Comparison of ENCODE assay signal across 9 cellular contexts in the genomic region with DNA sequence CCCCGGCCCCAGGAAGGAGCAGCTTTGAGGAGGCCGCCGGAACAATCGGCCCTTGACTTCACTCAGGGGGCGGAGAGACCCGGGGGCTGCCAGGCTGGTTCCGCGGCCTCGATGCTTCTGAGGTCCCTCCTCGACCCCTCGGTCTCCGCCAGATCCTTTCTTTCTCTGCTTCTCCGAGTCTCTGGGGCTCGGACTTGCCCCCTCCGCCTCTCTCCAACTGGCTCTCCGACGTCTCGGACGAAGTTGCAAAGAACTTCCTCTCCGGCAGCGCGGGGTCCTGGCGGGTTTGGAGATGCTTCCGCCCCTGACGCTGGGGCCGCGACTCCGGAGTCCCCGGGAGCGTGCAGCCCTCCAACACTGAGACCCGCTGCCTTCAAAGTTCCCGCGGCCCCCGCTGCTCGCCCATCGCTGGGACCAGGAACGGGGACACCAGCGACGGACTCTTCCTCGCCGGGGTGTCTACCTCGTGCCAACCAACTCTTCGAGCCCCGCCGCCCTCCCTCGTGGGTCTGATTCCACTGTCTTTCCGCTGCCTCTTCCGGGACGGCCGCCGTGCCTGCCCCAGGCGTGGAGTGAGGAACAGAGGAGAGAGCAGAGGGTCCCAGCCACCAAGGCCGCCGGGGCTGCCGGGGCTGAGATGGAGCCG. TPM values are rescaled to one million over a fixed set of nuclear protein-coding genes. Genes with fewer than 3 reads are reported as not detected.
A peak's percentile ranks its signal among the peaks of the same experiment; 100 is the strongest.
DNase-seq lines count a peak whose midpoint lies in the region; ATAC-seq and TF ChIP-seq lines count a peak whose summit lies in the region.
"Had no signal": no experiment of that assay in that cellular context is flagged by ENCODE, and none has a peak within 500 bp of the region (broad histone marks: within the 10 kb centered on the region; RNA-seq: fewer than 3 reads in every experiment).

No MANE protein-coding gene starts in this region.

- H3K4me1 ChIP-seq in testis (peaks cover 14% of the 10 kb centered on the region), sigmoid colon (peaks cover 0 to 50% (median 47%) of the 10 kb centered on the region in 4 donors)

- no peaks in the 10 kb centered on the region for H3K9me3 ChIP-seq in testis
- no peaks in the 10 kb centered on the region for H3K9me3 ChIP-seq in sigmoid colon

- H3K36me3 ChIP-seq in testis (ENCODE audit: low read depth, missing control alignments) (no peaks in the 10 kb centered on the region), sigmoid colon (no peaks in the 10 kb centered on the region)

- no peak for ATAC-seq in activated T-cell treated with anti-CD3 and anti-CD28 coated beads, Interleukin-2, amount 50 U/mL, for 4 hours

- H3K27me3 ChIP-seq in testis (no peaks in the 10 kb centered on the region), sigmoid colon (peaks cover 77 to 100% (median 89%) of the 10 kb centered on the region in 3 donors)

- no peak for TF ChIP-seq POLR2A in testis (IDR thresholded peaks at IDR 0.05)
- TF ChIP-seq POLR2A in sigmoid colon (IDR thresholded peaks at IDR 0.05) = no peak

- no peaks in the 10 kb centered on the region for H3K36me3 Mint-ChIP-seq in activated T-cell treated with anti-CD3 and anti-CD28 coated beads, Interleukin-2, amount 50 U/mL, for 4 hours (ENCODE audit: insufficient read depth)

- intact Hi-C loops in testis (cut with DNase I; ENCODE audit: low total_unique reads) = no loop called here
- intact Hi-C loops in sigmoid colon (cut with DNase I) = no loop called here

- H3K4me3 ChIP-seq in fibroblast of the aortic adventitia (ENCODE audit: low read depth, low read length) (peak overlapping the region; percentile 31), testis (peak overlapping the region; percentile 27 to 31), sigmoid colon (peak overlapping the region in 2 of 4 donors; percentile 23 to 27)

- TF ChIP-seq CTCF in fibroblast of the aortic adventitia (IDR thresholded peaks at IDR 0.05; ENCODE audit: insufficient read depth, low read length) = no peak
- no peak for TF ChIP-seq CTCF in testis (IDR thresholded peaks at IDR 0.05)
- TF ChIP-seq CTCF in sigmoid colon (IDR thresholded peaks at IDR 0.05) = no peak

- DNase-seq in activated T-cell treated with anti-CD3 and anti-CD28 coated beads, Interleukin-2, amount 50 U/mL, for 4 hours = no peak
- DNase-seq in activated T-cell treated with anti-CD3 and anti-CD28 coated beads, Interleukin-2, amount 50 U/mL, for 48 hours = no peak
- DNase-seq in NCI-H345 treated with DMSO at 0.1 percent for 48 hours (lab: John Stamatoyannopoulos, UW; ENCODE audit: unreplicated experiment) (peak; percentile 14), fibroblast of the aortic adventitia (ENCODE audit: low read depth) (no peak), testis (peak; percentile 16), sigmoid colon (no peak), NCI-H1105 treated with DMSO at 0.1 percent for 48 hours (lab: John Stamatoyannopoulos, UW) (no peak), NCI-H510A (lab: John Stamatoyannopoulos, UW) (no peak)

- H3K27ac ChIP-seq in testis = no peak overlapping the region
- no peak overlapping the region for H3K27ac ChIP-seq in sigmoid colon

- peaks cover 90% of the 10 kb centered on the region for H3K27me3 Mint-ChIP-seq in activated T-cell treated with anti-CD3 and anti-CD28 coated beads, Interleukin-2, amount 50 U/mL, for 4 hours (ENCODE audit: low read depth)

- 1 to 2% methylated on average over 36 to 51 of the region's 56 CpGs for WGBS in testis, 2 donors
- 1 to 10% methylated on average over 56 of the region's 56 CpGs for WGBS in sigmoid colon, 2 donors

- no peak for TF ChIP-seq EP300 in sigmoid colon (IDR thresholded peaks at IDR 0.05)

- peaks cover 48% of the 10 kb centered on the region for H3K4me1 Mint-ChIP-seq in activated T-cell treated with anti-CD3 and anti-CD28 coated beads, Interleukin-2, amount 50 U/mL, for 4 hours (ENCODE audit: low read depth)

- no peaks in the 10 kb centered on the region for H3K9me3 Mint-ChIP-seq in activated T-cell treated with anti-CD3 and anti-CD28 coated beads, Interleukin-2, amount 50 U/mL, for 4 hours

- peak overlapping the region; percentile 73 for H3K4me3 Mint-ChIP-seq in activated T-cell treated with anti-CD3 and anti-CD28 coated beads, Interleukin-2, amount 50 U/mL, for 4 hours

RNA-seq across cellular contexts. Expression of a gene that starts 7.0 kb away (rescaled TPM):
- 1 to 10 TPM; 1.2 to 8.6 (median 1.7) TPM for total RNA-seq in activated T-cell treated with anti-CD3 and anti-CD28 coated beads, Interleukin-2, amount 50 U/mL, for 4 hours
- total RNA-seq in fibroblast of the aortic adventitia (ENCODE audit: low replicate concordance) = not detected in 2 replicates
- 1 to 10 TPM in 1 of 2 donors, under 1 TPM in 1; 0.79 to 1.9 TPM for total RNA-seq in testis
- polyA plus RNA-seq in testis (ENCODE audit: insufficient read depth, low read depth, low replicate concordance) = 1.3 TPM
- total RNA-seq in sigmoid colon = not detected
- 10 to 100 TPM in 1 of 3 donors, under 1 TPM in 2; under 0.01 to 20.1 (median 0.23) TPM for polyA plus RNA-seq in sigmoid colon
- total RNA-seq: M059J had no signal

Comparison
In these comparisons a context has a peak if more than half of its experiments do, and no peak if none do; other contexts are left out.
1. DNase-seq: peak in NCI-H345 treated with DMSO at 0.1 percent for 48 hours (single experiment) and testis (single experiment); none in activated T-cell treated with anti-CD3 and anti-CD28 coated beads, Interleukin-2, amount 50 U/mL, for 4 hours (single experiment), activated T-cell treated with anti-CD3 and anti-CD28 coated beads, Interleukin-2, amount 50 U/mL, for 48 hours (0 of 2), fibroblast of the aortic adventitia (single experiment), sigmoid colon (single experiment), NCI-H1105 treated with DMSO at 0.1 percent for 48 hours (single experiment) and NCI-H510A (single experiment).